In the genomic region with DNA sequence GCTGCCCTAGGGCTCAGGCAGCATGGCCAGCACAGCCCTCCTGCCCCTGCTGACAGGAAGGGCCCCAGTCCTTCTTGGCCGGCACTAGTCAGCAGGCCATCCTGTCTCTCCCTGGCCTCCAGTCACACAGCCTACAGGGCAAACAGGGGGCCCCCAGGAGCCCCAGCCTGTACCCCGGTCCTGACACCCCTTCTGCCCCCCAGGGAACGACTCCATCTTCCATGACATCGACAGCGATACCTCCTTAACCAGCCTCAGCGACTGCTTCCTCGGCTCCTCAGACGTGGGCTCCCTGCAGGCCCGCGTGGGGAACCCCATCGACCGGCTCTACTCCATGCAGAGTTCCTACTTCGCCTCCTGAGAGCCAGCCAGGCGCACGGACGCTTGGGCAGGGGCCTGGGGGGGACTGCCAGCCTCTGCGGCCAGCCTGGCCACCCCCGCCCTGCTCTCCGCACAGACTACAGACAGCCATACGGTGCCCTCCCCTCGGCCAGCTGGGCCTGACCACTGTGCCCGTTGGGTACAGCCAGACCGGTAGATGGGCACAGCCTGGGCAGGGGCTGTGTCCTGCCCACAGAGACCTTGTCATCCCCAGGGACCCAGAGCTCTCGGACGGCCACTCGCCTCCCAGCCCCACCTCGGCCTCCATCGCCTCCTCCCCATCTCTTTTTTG, we compare ENCODE assay signal across 17 cellular contexts.
"Had no signal": no experiment of that assay in that cellular context is flagged by ENCODE, and none has a peak within 500 bp of the region (broad histone marks: within the 10 kb centered on the region; RNA-seq: fewer than 3 reads in every experiment).

No MANE protein-coding gene starts in this region.

- H3K9me3 Mint-ChIP-seq: activated CD4-positive, alpha-beta memory T cell treated with anti-CD3 and anti-CD28 coated beads, Interleukin-2, amount 10 ng/mL, durations not matched to agents 7 days and 5 days; activated naive CD4-positive, alpha-beta T cell treated with anti-CD3 and anti-CD28 coated beads, Interleukin-2, amount 50 U/mL, for 24 hours had no signal

- H3K27me3 Mint-ChIP-seq: activated CD4-positive, alpha-beta memory T cell treated with anti-CD3 and anti-CD28 coated beads, Interleukin-2, amount 10 ng/mL, durations not matched to agents 7 days and 5 days had no signal

- H3K27ac Mint-ChIP-seq: activated CD4-positive, alpha-beta memory T cell treated with anti-CD3 and anti-CD28 coated beads, Interleukin-2, amount 10 ng/mL, durations not matched to agents 7 days and 5 days had no signal

- DNase-seq: activated CD4-positive, alpha-beta memory T cell treated with anti-CD3 and anti-CD28 coated beads, Interleukin-2, amount 10 ng/mL, durations not matched to agents 7 days and 5 days; activated CD4-positive, alpha-beta T cell treated with anti-CD3 and anti-CD28 coated beads for 4 hours; activated effector memory CD4-positive, alpha-beta T cell treated with anti-CD3 and anti-CD28 coated beads, Interleukin-2, amount 50 U/mL, for 16 hours; activated T-cell treated with anti-CD3 and anti-CD28 coated beads, Interleukin-2, amount 50 U/mL, for 48 hours; adrenal gland; effector CD4-positive, alpha-beta T cell; foreskin keratinocyte; midbrain; stimulated activated CD4-positive, alpha-beta T cell treated with anti-CD3 and anti-CD28 coated beads, Interleukin-2, amount 100 ng/mL, for 48 hours; stimulated activated naive CD4-positive, alpha-beta T cell; T-helper 9 cell; tibial artery had no signal

- H3K27ac ChIP-seq: adrenal gland, cardiac muscle cell, foreskin keratinocyte, parathyroid adenoma, tibial artery, vagina had no signal

- H2AFZ ChIP-seq: parathyroid adenoma had no signal

- H3K27me3 ChIP-seq: foreskin keratinocyte, vagina had no signal

- H3K4me1 ChIP-seq: adrenal gland, foreskin keratinocyte, tibial artery, vagina had no signal

- H3K4me1 Mint-ChIP-seq: activated CD4-positive, alpha-beta memory T cell treated with anti-CD3 and anti-CD28 coated beads, Interleukin-2, amount 10 ng/mL, durations not matched to agents 7 days and 5 days; activated naive CD4-positive, alpha-beta T cell treated with anti-CD3 and anti-CD28 coated beads, Interleukin-2, amount 50 U/mL, for 24 hours had no signal

- FAIRE-seq: colon had no signal

- H3K4me3 ChIP-seq: adrenal gland, cardiac muscle cell, tibial artery, vagina had no signal

- H3K9me3 ChIP-seq: adrenal gland, tibial artery, vagina had no signal

- ATAC-seq: foreskin keratinocyte had no signal

- H3K4me3 Mint-ChIP-seq: activated CD4-positive, alpha-beta memory T cell treated with anti-CD3 and anti-CD28 coated beads, Interleukin-2, amount 10 ng/mL, durations not matched to agents 7 days and 5 days; activated naive CD4-positive, alpha-beta T cell treated with anti-CD3 and anti-CD28 coated beads, Interleukin-2, amount 50 U/mL, for 24 hours had no signal

- H3K36me3 Mint-ChIP-seq: activated naive CD4-positive, alpha-beta T cell treated with anti-CD3 and anti-CD28 coated beads, Interleukin-2, amount 50 U/mL, for 24 hours had no signal

- H3K36me3 ChIP-seq: adrenal gland, cardiac muscle cell, vagina had no signal

- H3K9ac ChIP-seq: parathyroid adenoma had no signal
